1 cellular context compared by ENCODE assay signal in genomic region chr17:81858967-81859905, GRCh38.
TF ChIP-seq lines count a peak whose summit lies in the region.

No MANE protein-coding gene starts in this region.

TF ChIP-seq in HepG2, 621 proteins besides CTCF, POLR2A, EP300 and RAD21 (continued from another document and continues in another):
- TF ChIP-seq CSRNP2 (CRISPR knock-in tag; conservative IDR thresholded peaks at IDR 0.05; ENCODE audit: low read depth), result no peak
- no peak for TF ChIP-seq BORCS8-MEF2B (CRISPR knock-in tag; IDR thresholded peaks at IDR 0.05)
- no peak for TF ChIP-seq BHLHE40 (IDR thresholded peaks at IDR 0.05; ENCODE audit: low read length)
- TF ChIP-seq PITX1 (CRISPR knock-in tag; IDR thresholded peaks at IDR 0.05), result no peak; the same call in 1 of the 2 replicates
- TF ChIP-seq FOSL1 (CRISPR knock-in tag; IDR thresholded peaks at IDR 0.05; ENCODE audit: borderline replicate concordance), result no peak
- TF ChIP-seq ZNF674 (CRISPR knock-in tag; IDR thresholded peaks at IDR 0.05; ENCODE audit: low read depth), result no peak
- no peak for TF ChIP-seq ESRRA (CRISPR knock-in tag; IDR thresholded peaks at IDR 0.05; ENCODE audit: low read depth)
- TF ChIP-seq ADNP (CRISPR knock-in tag; IDR thresholded peaks at IDR 0.05), result no peak
- TF ChIP-seq HNRNPUL1 (IDR thresholded peaks at IDR 0.05; ENCODE audit: low read depth, low read length), result no peak
- no peak for TF ChIP-seq STAT5B (CRISPR knock-in tag; IDR thresholded peaks at IDR 0.05)
- peak; percentile 16; the same call in 1 of the 2 replicates for TF ChIP-seq ZFP37 (CRISPR knock-in tag; IDR thresholded peaks at IDR 0.05; ENCODE audit: borderline replicate concordance)
- TF ChIP-seq ZNF30 (CRISPR knock-in tag; IDR thresholded peaks at IDR 0.05), result no peak
- TF ChIP-seq ZHX1 (CRISPR knock-in tag; IDR thresholded peaks at IDR 0.05; ENCODE audit: low read depth), result no peak
- TF ChIP-seq ZNF570 (CRISPR knock-in tag; IDR thresholded peaks at IDR 0.05; ENCODE audit: borderline replicate concordance), result no peak
- TF ChIP-seq ZNF275 (CRISPR knock-in tag; IDR thresholded peaks at IDR 0.05; ENCODE audit: borderline replicate concordance), result no peak
- TF ChIP-seq ZNF772 (CRISPR knock-in tag; IDR thresholded peaks at IDR 0.05), result peak; percentile 83
- no peak for TF ChIP-seq ZNF263 (CRISPR knock-in tag; IDR thresholded peaks at IDR 0.05)
- no peak for TF ChIP-seq ZNF362 (CRISPR knock-in tag; IDR thresholded peaks at IDR 0.05; ENCODE audit: borderline replicate concordance)
- no peak for TF ChIP-seq HNF4G (IDR thresholded peaks at IDR 0.05; ENCODE audit: borderline replicate concordance, low read depth, low read length)
- no peak for TF ChIP-seq HNF4G (CRISPR knock-in tag; IDR thresholded peaks at IDR 0.05; ENCODE audit: borderline replicate concordance, low read depth)
- TF ChIP-seq ZNF652 (CRISPR knock-in tag; IDR thresholded peaks at IDR 0.05; ENCODE audit: borderline replicate concordance, low read depth), result no peak
- no peak for TF ChIP-seq ZNF101 (CRISPR knock-in tag; IDR thresholded peaks at IDR 0.05; ENCODE audit: borderline replicate concordance, low read depth)
- TF ChIP-seq POGK (CRISPR knock-in tag; conservative IDR thresholded peaks at IDR 0.05), result 0 out of 2 replicates have a peak, but pooled peaks have one; percentile 24
- no peak for TF ChIP-seq ZNF614 (CRISPR knock-in tag; IDR thresholded peaks at IDR 0.05; ENCODE audit: borderline replicate concordance)
- TF ChIP-seq ZNF546 (CRISPR knock-in tag; conservative IDR thresholded peaks at IDR 0.05), result no peak
- no peak for TF ChIP-seq ZNF441 (CRISPR knock-in tag; IDR thresholded peaks at IDR 0.05; ENCODE audit: borderline replicate concordance)
- TF ChIP-seq ZNF550 (CRISPR knock-in tag; IDR thresholded peaks at IDR 0.05; ENCODE audit: borderline replicate concordance), result no peak
- TF ChIP-seq ZNF367 (CRISPR knock-in tag; IDR thresholded peaks at IDR 0.05; ENCODE audit: borderline replicate concordance), result no peak
- TF ChIP-seq ATF2 (CRISPR knock-in tag; IDR thresholded peaks at IDR 0.05), result no peak
- TF ChIP-seq SRY (CRISPR knock-in tag; IDR thresholded peaks at IDR 0.05), result 0 out of 2 replicates have a peak, but pooled peaks have one; percentile 3
- no peak for TF ChIP-seq NFKB2 (CRISPR knock-in tag; IDR thresholded peaks at IDR 0.05; ENCODE audit: borderline replicate concordance)
- TF ChIP-seq ZNF547 (CRISPR knock-in tag; IDR thresholded peaks at IDR 0.05), result no peak
- no peak for TF ChIP-seq ZNF407 (CRISPR knock-in tag; IDR thresholded peaks at IDR 0.05; ENCODE audit: not compliant biosample characterization)
- 0 out of 2 replicates have a peak, but pooled peaks have one; percentile 14 for TF ChIP-seq HBP1 (CRISPR knock-in tag; IDR thresholded peaks at IDR 0.05; ENCODE audit: low read depth)
- TF ChIP-seq ZNF782 (CRISPR knock-in tag; IDR thresholded peaks at IDR 0.05; ENCODE audit: borderline replicate concordance), result no peak
